In the genomic region with DNA sequence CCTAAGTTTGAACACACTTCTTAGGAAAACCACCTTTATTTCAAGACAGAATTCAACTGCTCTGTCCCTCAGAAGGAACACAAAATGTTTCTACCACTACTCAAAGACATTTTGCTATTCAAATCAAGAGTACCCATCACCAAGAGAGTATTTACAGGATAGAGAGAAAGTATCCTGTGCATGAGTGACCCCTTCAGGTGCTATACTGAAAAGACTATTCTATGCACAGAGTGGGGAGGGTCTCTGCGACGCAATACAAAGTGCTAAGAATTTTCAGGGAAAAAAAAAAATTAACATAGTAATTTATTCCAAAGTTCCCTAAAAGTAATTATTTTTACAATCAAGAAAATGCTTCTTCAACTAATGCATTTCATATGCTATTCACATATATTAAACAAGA, we compare ENCODE assay signal across 14 cellular contexts.
DNase-seq lines count a peak whose midpoint lies in the region; ATAC-seq and TF ChIP-seq lines count a peak whose summit lies in the region.
"Had no signal": no experiment of that assay in that cellular context is flagged by ENCODE, and none has a peak within 500 bp of the region (broad histone marks: within the 10 kb centered on the region; RNA-seq: fewer than 3 reads in every experiment).

No MANE protein-coding gene starts in this region.

- H3K27me3 Mint-ChIP-seq in neural progenitor cell (ENCODE audit: insufficient read depth, low read depth) = no peaks in the 10 kb centered on the region

- H3K4me1 Mint-ChIP-seq in neural progenitor cell = peaks cover under 1% of the 10 kb centered on the region
- H3K4me1 Mint-ChIP-seq: immature natural killer cell had no signal

- H3K4me1 ChIP-seq in neural progenitor cell = peaks cover 2% of the 10 kb centered on the region
- H3K4me1 ChIP-seq: adrenal gland had no signal

- ATAC-seq in HG03139 (IDR thresholded peaks at IDR 0.05; ENCODE audit: unreplicated experiment) = no peak
- no peak for ATAC-seq in HG03108 (IDR thresholded peaks at IDR 0.05; ENCODE audit: unreplicated experiment)
- ATAC-seq in HG03432 (IDR thresholded peaks at IDR 0.05; ENCODE audit: unreplicated experiment) = no peak

- no peaks in the 10 kb centered on the region for H3K36me3 ChIP-seq in neural progenitor cell
- H3K36me3 ChIP-seq: adrenal gland had no signal

- H3K27me3 ChIP-seq in neural progenitor cell = no peaks in the 10 kb centered on the region
- H3K27me3 ChIP-seq: adrenal gland had no signal

- H3K4me3 ChIP-seq in choroid plexus epithelial cell (ENCODE audit: low read depth, low read length) (no peak overlapping the region), neural progenitor cell (no peak overlapping the region)
- H3K4me3 ChIP-seq: adrenal gland, coronary artery had no signal

- H3K27ac ChIP-seq in neural progenitor cell = no peak overlapping the region
- H3K27ac ChIP-seq: adrenal gland, coronary artery had no signal

- no peak overlapping the region for H2AFZ ChIP-seq in neural progenitor cell (replicated peaks)

- H3F3A ChIP-seq in neural progenitor cell (ENCODE audit: low read depth) = no peaks in the 10 kb centered on the region

- H3K4me3 Mint-ChIP-seq in neural progenitor cell = no peak overlapping the region
- H3K4me3 Mint-ChIP-seq: immature natural killer cell had no signal

- no peak overlapping the region for H3K9ac ChIP-seq in neural progenitor cell

- no peak overlapping the region for H3K4me2 ChIP-seq in neural progenitor cell

- no peaks in the 10 kb centered on the region for H3K79me2 ChIP-seq in neural progenitor cell (ENCODE audit: low read depth)

- H3K27ac Mint-ChIP-seq in neural progenitor cell = no peak overlapping the region
- H3K27ac Mint-ChIP-seq: immature natural killer cell had no signal

- TF ChIP-seq CTCF in choroid plexus epithelial cell (conservative IDR thresholded peaks at IDR 0.05; ENCODE audit: low read depth, low read length) = peak; percentile 8
- peak; percentile 64 for TF ChIP-seq CTCF in neural progenitor cell (IDR thresholded peaks at IDR 0.05)

- no peaks in the 10 kb centered on the region for H3K36me3 Mint-ChIP-seq in neural progenitor cell
- H3K36me3 Mint-ChIP-seq: immature natural killer cell had no signal

- H4K20me1 ChIP-seq in neural progenitor cell (ENCODE audit: low read depth) = no peaks in the 10 kb centered on the region

- no peaks in the 10 kb centered on the region for H3K9me3 ChIP-seq in neural progenitor cell (ENCODE audit: low read depth)
- H3K9me3 ChIP-seq: adrenal gland had no signal

- DNase-seq in DMS 273 (lab: John Stamatoyannopoulos, UW; ENCODE audit: unreplicated experiment) = peak; percentile 3
- no peak for DNase-seq in DMS 273 treated with DMSO at 0.1 percent for 48 hours (lab: John Stamatoyannopoulos, UW)
- peak; percentile 46 for DNase-seq in NCI-H526 treated with DMSO at 0.1 percent for 48 hours (lab: John Stamatoyannopoulos, UW)
- no peak for DNase-seq in choroid plexus epithelial cell (ENCODE audit: low read depth)
- peak; percentile 57 for DNase-seq in neural progenitor cell (ENCODE audit: low spot score)
- DNase-seq: activated CD4-positive, alpha-beta T cell treated with anti-CD3 and anti-CD28 coated beads for 1 hour; activated T-cell treated with anti-CD3 and anti-CD28 coated beads, Interleukin-2, amount 50 U/mL, for 1 hour; adrenal gland; immature natural killer cell; NCI-H187 had no signal

- no peaks in the 10 kb centered on the region for H3K9me3 Mint-ChIP-seq in neural progenitor cell

Comparison
In these comparisons a context has a peak if more than half of its experiments do, and no peak if none do; other contexts are left out.
1. DNase-seq: peak in DMS 273 (single experiment), NCI-H526 treated with DMSO at 0.1 percent for 48 hours (single experiment) and neural progenitor cell (single experiment); none in DMS 273 treated with DMSO at 0.1 percent for 48 hours (single experiment) and choroid plexus epithelial cell (single experiment).